ENCODE assay signal across 24 cellular contexts in genomic region chr22:41891407-41891806, GRCh38. TPM values are rescaled to one million over a fixed set of nuclear protein-coding genes. Genes with fewer than 3 reads are reported as not detected.
DNase-seq lines count a peak whose midpoint lies in the region; ATAC-seq lines count a peak whose summit lies in the region.
"Had no signal": no experiment of that assay in that cellular context is flagged by ENCODE, and none has a peak within 500 bp of the region (broad histone marks: within the 10 kb centered on the region; RNA-seq: fewer than 3 reads in every experiment).

No MANE protein-coding gene starts in this region.

- peaks cover 5% of the 10 kb centered on the region for H3K4me1 ChIP-seq in mesenchymal stem cell (ENCODE audit: control insufficient read depth, insufficient read depth, low read depth, low read length)
- no peaks in the 10 kb centered on the region for H3K4me1 ChIP-seq in trophoblast cell (ENCODE audit: control insufficient read depth in 1 of 2, insufficient read depth in 2 of 2, low read length in 2 of 2)
- H3K4me1 ChIP-seq: BLaER1 treated with 17β-estradiol and CSF1 and Interleukin-3, amounts not matched to agents 10 nM and 100 nM; SJCRH30 had no signal

- H3K27me3 ChIP-seq in mesenchymal stem cell (ENCODE audit: control insufficient read depth in 1 of 2, insufficient read depth in 1 of 2, low read length in 2 of 2) = no peaks in the 10 kb centered on the region
- no peaks in the 10 kb centered on the region for H3K27me3 ChIP-seq in trophoblast cell (ENCODE audit: insufficient read depth, low read length)
- H3K27me3 ChIP-seq: BLaER1 treated with 17β-estradiol and CSF1 and Interleukin-3, amounts not matched to agents 10 nM and 100 nM; SJCRH30 had no signal

- peaks cover 68% of the 10 kb centered on the region for H3K36me3 Mint-ChIP-seq in activated CD4-positive, alpha-beta T cell treated with anti-CD3 and anti-CD28 coated beads, Interleukin-2, amount 10 ng/mL, durations not matched to agents 24 days and 14 days (ENCODE audit: low read depth)
- H3K36me3 Mint-ChIP-seq in stimulated activated naive B cell treated with anti-CD40 and anti-IgM and Interleukin-4, amounts not matched to agents 10 μg/mL and 1 μg/mL and 100 μg/mL, for 72 hours = peaks cover 49 to 64% of the 10 kb centered on the region in 2 donors

- H3K23ac ChIP-seq in mesenchymal stem cell (ENCODE audit: low read length in 2 of 2) (no peak overlapping the region), trophoblast cell (ENCODE audit: low read length) (no peak overlapping the region)

- H3K4ac ChIP-seq in mesenchymal stem cell (ENCODE audit: low read depth in 1 of 2, low read length in 2 of 2) = no peak overlapping the region
- H3K4ac ChIP-seq in trophoblast cell (ENCODE audit: low read depth, low read length) = no peak overlapping the region

- 97% methylated on average over 8 of the region's 9 CpGs for WGBS in mesenchymal stem cell
- WGBS in trophoblast cell (ENCODE audit: extremely low coverage, insufficient coverage, insufficient read length) = no CpG with 5 or more reads among the region's 9 CpGs

- H3K36me3 ChIP-seq in mesenchymal stem cell (ENCODE audit: control insufficient read depth in 1 of 2, insufficient read depth in 2 of 2, low read depth in 1 of 2, low read length in 2 of 2) = peaks cover 63 to 81% of the 10 kb centered on the region in 2 experiments
- H3K36me3 ChIP-seq in trophoblast cell (ENCODE audit: control insufficient read depth in 1 of 2, insufficient read depth in 2 of 2, low read length in 2 of 2) = peaks cover 65 to 74% of the 10 kb centered on the region in 2 experiments

- peak overlapping the region; percentile 42 for H3K27ac Mint-ChIP-seq in activated CD4-positive, alpha-beta T cell treated with anti-CD3 and anti-CD28 coated beads, Interleukin-2, amount 10 ng/mL, durations not matched to agents 24 days and 14 days
- peak overlapping the region; percentile 79 for H3K27ac Mint-ChIP-seq in stimulated activated naive B cell treated with anti-CD40 and anti-IgM and Interleukin-4, amounts not matched to agents 10 μg/mL and 1 μg/mL and 100 μg/mL, for 72 hours
- H3K27ac Mint-ChIP-seq: HFFc6 had no signal

- H2BK15ac ChIP-seq in mesenchymal stem cell (ENCODE audit: low read depth, poor library complexity, severe bottlenecking) = no peak overlapping the region

- H3K9ac ChIP-seq in mesenchymal stem cell (ENCODE audit: low read length) (no peak overlapping the region), trophoblast cell (ENCODE audit: low read length) (no peak overlapping the region)
- H3K9ac ChIP-seq: BLaER1 treated with 17β-estradiol and CSF1 and Interleukin-3, amounts not matched to agents 10 nM and 100 nM had no signal

- no peak overlapping the region for H3K14ac ChIP-seq in mesenchymal stem cell (ENCODE audit: low read length in 2 of 2)
- no peak overlapping the region for H3K14ac ChIP-seq in trophoblast cell (ENCODE audit: low read length)

- H3K9me3 ChIP-seq in mesenchymal stem cell (ENCODE audit: control insufficient read depth, low read length) (no peaks in the 10 kb centered on the region), trophoblast cell (ENCODE audit: insufficient read depth, low read depth, low read length) (peaks cover 1% of the 10 kb centered on the region)
- H3K9me3 ChIP-seq: BLaER1 treated with 17β-estradiol and CSF1 and Interleukin-3, amounts not matched to agents 10 nM and 100 nM; Caco-2; SJCRH30 had no signal

- H2BK5ac ChIP-seq in mesenchymal stem cell (ENCODE audit: low read depth, low read length, poor library complexity, severe bottlenecking) (no peak overlapping the region), trophoblast cell (ENCODE audit: low read depth, low read length, poor library complexity) (no peak overlapping the region)

- no peak for DNase-seq in activated CD4-positive, alpha-beta T cell treated with anti-CD3 and anti-CD28 coated beads, Interleukin-2, amount 10 ng/mL, durations not matched to agents 24 days and 14 days
- no peak for DNase-seq in activated CD4-positive, alpha-beta T cell treated with anti-CD3 and anti-CD28 coated beads for 1 hour
- DNase-seq in left cardiac atrium = no peak
- no peak for DNase-seq in mesenchymal stem cell
- no peak for DNase-seq in stimulated activated naive B cell treated with anti-CD40 and anti-IgM and Interleukin-4, amounts not matched to agents 10 μg/mL and 1 μg/mL and 100 μg/mL, for 72 hours
- DNase-seq in amygdala (lab: John Stamatoyannopoulos, UW) = no peak
- DNase-seq in trophoblast cell = no peak
- DNase-seq: Caco-2; CD4-positive, alpha-beta memory T cell; DND-41; H9; HFFc6; KBM-7; MM.1S; NCI-H1048; NCI-H1417 treated with DMSO at 0.1 percent for 48 hours; NCI-H1930; NCI-H2227 treated with DMSO at 0.1 percent for 48 hours; NCI-H510A; SJCRH30 had no signal

- H2BK12ac ChIP-seq in mesenchymal stem cell (ENCODE audit: low read length in 2 of 2) (no peak overlapping the region), trophoblast cell (ENCODE audit: low read length) (no peak overlapping the region)

- H3K4me3 Mint-ChIP-seq in activated CD4-positive, alpha-beta T cell treated with anti-CD3 and anti-CD28 coated beads, Interleukin-2, amount 10 ng/mL, durations not matched to agents 24 days and 14 days = no peak overlapping the region
- H3K4me3 Mint-ChIP-seq in stimulated activated naive B cell treated with anti-CD40 and anti-IgM and Interleukin-4, amounts not matched to agents 10 μg/mL and 1 μg/mL and 100 μg/mL, for 72 hours = no peak overlapping the region
- H3K4me3 Mint-ChIP-seq: CD4-positive, alpha-beta memory T cell; H9; HFFc6 had no signal

- no peak overlapping the region for H4K12ac ChIP-seq in trophoblast cell (ENCODE audit: low read depth, low read length)

- no peaks in the 10 kb centered on the region for H3K9me3 Mint-ChIP-seq in activated CD4-positive, alpha-beta T cell treated with anti-CD3 and anti-CD28 coated beads, Interleukin-2, amount 10 ng/mL, durations not matched to agents 24 days and 14 days
- H3K9me3 Mint-ChIP-seq in stimulated activated naive B cell treated with anti-CD40 and anti-IgM and Interleukin-4, amounts not matched to agents 10 μg/mL and 1 μg/mL and 100 μg/mL, for 72 hours = no peaks in the 10 kb centered on the region
- H3K9me3 Mint-ChIP-seq: CD4-positive, alpha-beta memory T cell; H9; HFFc6 had no signal

- no peaks in the 10 kb centered on the region for H3K79me2 ChIP-seq in trophoblast cell (ENCODE audit: control insufficient read depth, insufficient read depth, low read length, poor library complexity)

- H4K8ac ChIP-seq in mesenchymal stem cell (ENCODE audit: low read length) (no peak overlapping the region), trophoblast cell (ENCODE audit: low read depth, low read length) (no peak overlapping the region)

- H2AK5ac ChIP-seq in mesenchymal stem cell (ENCODE audit: low read length, severe bottlenecking) (no peak overlapping the region), trophoblast cell (ENCODE audit: low read length) (no peak overlapping the region)

- no peak overlapping the region for H3K27ac ChIP-seq in mesenchymal stem cell (ENCODE audit: low read length, poor library complexity, severe bottlenecking)
- H3K27ac ChIP-seq in trophoblast cell (ENCODE audit: low read depth, low read length) = no peak overlapping the region
- H3K27ac ChIP-seq: 22Rv1; BLaER1 treated with 17β-estradiol and CSF1 and Interleukin-3, amounts not matched to agents 10 nM and 100 nM; SJCRH30 had no signal

- intact Hi-C loops in activated CD4-positive, alpha-beta T cell treated with anti-CD3 and anti-CD28 coated beads, Interleukin-2, amount 10 ng/mL, durations not matched to agents 24 days and 14 days (cut with micrococcal nuclease) = no loop called here
- intact Hi-C loops in left cardiac atrium (cut with DNase I) = no loop called here

- H3K18ac ChIP-seq in mesenchymal stem cell (ENCODE audit: low read depth in 1 of 2, low read length in 2 of 2) (no peak overlapping the region), trophoblast cell (ENCODE audit: low read length) (no peak overlapping the region)

- ATAC-seq in left cardiac atrium (peak; percentile 52 to 62), HG03342 (IDR thresholded peaks at IDR 0.05; ENCODE audit: unreplicated experiment) (no peak)
- no peak for ATAC-seq in stimulated activated naive B cell treated with anti-CD40 and anti-IgM and Interleukin-4, amounts not matched to agents 10 μg/mL and 1 μg/mL and 100 μg/mL, for 72 hours (replicated peaks)
- ATAC-seq: GM12878 had no signal

- H3K27me3 Mint-ChIP-seq in activated CD4-positive, alpha-beta T cell treated with anti-CD3 and anti-CD28 coated beads, Interleukin-2, amount 10 ng/mL, durations not matched to agents 24 days and 14 days = no peaks in the 10 kb centered on the region
- H3K27me3 Mint-ChIP-seq in stimulated activated naive B cell treated with anti-CD40 and anti-IgM and Interleukin-4, amounts not matched to agents 10 μg/mL and 1 μg/mL and 100 μg/mL, for 72 hours = no peaks in the 10 kb centered on the region
- H3K27me3 Mint-ChIP-seq: CD4-positive, alpha-beta memory T cell had no signal

- no peak overlapping the region for H2AFZ ChIP-seq in mesenchymal stem cell (ENCODE audit: low read depth, low read length)
- no peak overlapping the region for H2AFZ ChIP-seq in trophoblast cell (ENCODE audit: insufficient read depth, low read length, poor library complexity)

- no peak overlapping the region for H2BK120ac ChIP-seq in mesenchymal stem cell (ENCODE audit: low read depth, low read length)
- no peak overlapping the region for H2BK120ac ChIP-seq in trophoblast cell (ENCODE audit: insufficient read depth, low read length, poor library complexity)

- no peak overlapping the region for H3K4me2 ChIP-seq in mesenchymal stem cell (ENCODE audit: low read length, poor library complexity, severe bottlenecking)
- no peak overlapping the region for H3K4me2 ChIP-seq in trophoblast cell (ENCODE audit: low read length)
- H3K4me2 ChIP-seq: BLaER1 treated with 17β-estradiol and CSF1 and Interleukin-3, amounts not matched to agents 10 nM and 100 nM had no signal

- H4K91ac ChIP-seq in mesenchymal stem cell (ENCODE audit: low read length) (peak overlapping the region; percentile 20), trophoblast cell (ENCODE audit: low read depth, low read length) (no peak overlapping the region)

- H3K4me1 Mint-ChIP-seq in activated CD4-positive, alpha-beta T cell treated with anti-CD3 and anti-CD28 coated beads, Interleukin-2, amount 10 ng/mL, durations not matched to agents 24 days and 14 days = peaks cover 3% of the 10 kb centered on the region
- peaks cover 17 to 33% of the 10 kb centered on the region in 2 donors for H3K4me1 Mint-ChIP-seq in stimulated activated naive B cell treated with anti-CD40 and anti-IgM and Interleukin-4, amounts not matched to agents 10 μg/mL and 1 μg/mL and 100 μg/mL, for 72 hours
- H3K4me1 Mint-ChIP-seq: H9 had no signal

- peaks cover 33% of the 10 kb centered on the region for H3K79me1 ChIP-seq in mesenchymal stem cell (replicated peaks; ENCODE audit: low read length, poor library complexity, severe bottlenecking)
- no peaks in the 10 kb centered on the region for H3K79me1 ChIP-seq in trophoblast cell (ENCODE audit: low read length)

- H3K4me3 ChIP-seq in mesenchymal stem cell (ENCODE audit: insufficient read depth in 1 of 2, low read depth in 1 of 2, low read length in 2 of 2) = no peak overlapping the region
- H3K4me3 ChIP-seq in trophoblast cell (ENCODE audit: low read depth, low read length) = no peak overlapping the region
- H3K4me3 ChIP-seq: BLaER1 treated with 17β-estradiol and CSF1 and Interleukin-3, amounts not matched to agents 10 nM and 100 nM; GM12878; SJCRH30 had no signal

RNA-seq across cellular contexts. Expression of gene SHISA8, which starts 23.5 kb away (rescaled TPM):
- total RNA-seq in activated CD4-positive, alpha-beta T cell treated with anti-CD3 and anti-CD28 coated beads, Interleukin-2, amount 10 ng/mL, durations not matched to agents 24 days and 14 days = 5.3 and 5.7 TPM in 2 replicates
- 1 to 10 TPM; 1.1 to 3.3 TPM for total RNA-seq in left cardiac atrium
- not detected for polyA plus RNA-seq in mesenchymal stem cell (2013, experiment 1 of 2)
- not detected for polyA plus RNA-seq in mesenchymal stem cell (2013, experiment 2 of 2)
- 0.31 and 0.43 TPM in 2 replicates for polyA plus RNA-seq in trophoblast cell (2013)
- total RNA-seq: CD4-positive, alpha-beta memory T cell; HFFc6; SJCRH30 had no signal
- polyA plus RNA-seq: CD4-positive, alpha-beta memory T cell had no signal

RNA-seq across cellular contexts. Expression of gene TNFRSF13C, which starts 35.2 kb away (rescaled TPM):
- total RNA-seq in activated CD4-positive, alpha-beta T cell treated with anti-CD3 and anti-CD28 coated beads, Interleukin-2, amount 10 ng/mL, durations not matched to agents 24 days and 14 days = 3.4 TPM in 2 replicates
- under 1 TPM; 0.29 to 0.44 TPM for total RNA-seq in left cardiac atrium
- polyA plus RNA-seq in mesenchymal stem cell (2013, experiment 1 of 2) = 0.22 TPM
- 0.18 TPM for polyA plus RNA-seq in mesenchymal stem cell (2013, experiment 2 of 2)
- polyA plus RNA-seq in trophoblast cell (2013) = 0.36 and 0.38 TPM in 2 replicates

RNA-seq across cellular contexts. Expression of gene CENPM, which starts 55.5 kb away (rescaled TPM):
- 86.9 and 88.6 TPM in 2 replicates for total RNA-seq in activated CD4-positive, alpha-beta T cell treated with anti-CD3 and anti-CD28 coated beads, Interleukin-2, amount 10 ng/mL, durations not matched to agents 24 days and 14 days
- total RNA-seq in left cardiac atrium = 1 to 10 TPM in 1 of 2 donors, under 1 TPM in 1; 0.79 to 2.0 TPM
- polyA plus RNA-seq in mesenchymal stem cell (2013, experiment 1 of 2) = 5.6 TPM
- 6.6 TPM for polyA plus RNA-seq in mesenchymal stem cell (2013, experiment 2 of 2)
- polyA plus RNA-seq in trophoblast cell (2013) = 17.4 and 17.7 TPM in 2 replicates

RNA-seq across cellular contexts. Expression of gene SREBF2, which starts 58.5 kb away (rescaled TPM):
- 209 and 218 TPM in 2 replicates for total RNA-seq in activated CD4-positive, alpha-beta T cell treated with anti-CD3 and anti-CD28 coated beads, Interleukin-2, amount 10 ng/mL, durations not matched to agents 24 days and 14 days
- total RNA-seq in left cardiac atrium = 10 to 100 TPM; 58.7 to 84.0 TPM
- 98.2 TPM for polyA plus RNA-seq in mesenchymal stem cell (2013, experiment 1 of 2)
- polyA plus RNA-seq in mesenchymal stem cell (2013, experiment 2 of 2) = 93.9 TPM
- 97.8 and 99.1 TPM in 2 replicates for polyA plus RNA-seq in trophoblast cell (2013)

Comparison
In these comparisons a context has a peak if more than half of its experiments do, and no peak if none do; other contexts are left out.
1. ATAC-seq: peak in left cardiac atrium (2 of 2); none in stimulated activated naive B cell treated with anti-CD40 and anti-IgM and Interleukin-4, amounts not matched to agents 10 μg/mL and 1 μg/mL and 100 μg/mL, for 72 hours (0 of 2) and HG03342 (single experiment).
2. RNA of gene CENPM, which starts 55.5 kb away (total RNA-seq): 86.9 to 88.6 TPM in activated CD4-positive, alpha-beta T cell treated with anti-CD3 and anti-CD28 coated beads, Interleukin-2, amount 10 ng/mL, durations not matched to agents 24 days and 14 days; 0.79 to 2.0 TPM in left cardiac atrium; every median in the first group is over 10 times any median in the second.